Comparison of ENCODE assay signal across 28 cellular contexts in genomic region chr11:134541355-134541754, GRCh38.
DNase-seq lines count a peak whose midpoint lies in the region; ATAC-seq and TF ChIP-seq lines count a peak whose summit lies in the region.
"Had no signal": no experiment of that assay in that cellular context is flagged by ENCODE, and none has a peak within 500 bp of the region (broad histone marks: within the 10 kb centered on the region; RNA-seq: fewer than 3 reads in every experiment).

No MANE protein-coding gene starts in this region.

- H3K9me3 ChIP-seq in HCT116 (ENCODE audit: control insufficient read depth in 1 of 2, insufficient read depth in 1 of 2, low read depth in 1 of 2, low read length in 2 of 2), result no peaks in the 10 kb centered on the region
- H3K9me3 ChIP-seq in CD4-positive, alpha-beta memory T cell (ENCODE audit: control insufficient read depth in 1 of 2, low read length in 2 of 2), result no peaks in the 10 kb centered on the region
- H3K9me3 ChIP-seq: BE2C had no signal

- H3K4me3 ChIP-seq in HCT116 (replicated peaks in 1 of 2; ENCODE audit: low read depth in 1 of 2, low read length in 2 of 2), result no peak overlapping the region
- no peak overlapping the region for H3K4me3 ChIP-seq in CD4-positive, alpha-beta memory T cell (ENCODE audit: low read length in 2 of 2)
- H3K4me3 ChIP-seq: GM23248 had no signal

- H3K36me3 Mint-ChIP-seq in activated CD8-positive, alpha-beta memory T cell treated with anti-CD3 and anti-CD28 coated beads, Interleukin-2, amount 10 ng/mL, durations not matched to agents 7 days and 5 days, result no peaks in the 10 kb centered on the region
- H3K36me3 Mint-ChIP-seq in natural killer cell, result no peaks in the 10 kb centered on the region
- H3K36me3 Mint-ChIP-seq in CD4-positive, alpha-beta memory T cell, result no peaks in the 10 kb centered on the region
- H3K36me3 Mint-ChIP-seq: IgD-negative memory B cell had no signal

- H3K9me2 ChIP-seq in HCT116 (ENCODE audit: insufficient read depth), result no peaks in the 10 kb centered on the region

- peak overlapping the region; percentile 45; the same call in 1 of the 2 replicates for H3K4me2 ChIP-seq in HCT116 (ENCODE audit: low read length)
- H3K4me2 ChIP-seq: KMS-11 had no signal

- POLR2A ChIA-PET in HCT116 (lab: Charles Lee), result no interaction called here
- POLR2A ChIA-PET in CD4-positive, alpha-beta memory T cell (lab: Charles Lee; ENCODE audit: partially characterized antibody), result no interaction called here

- CTCF ChIA-PET in activated CD8-positive, alpha-beta memory T cell treated with anti-CD3 and anti-CD28 coated beads, Interleukin-2, amount 10 ng/mL, durations not matched to agents 7 days and 5 days (lab: Charles Lee), result no interaction called here
- CTCF ChIA-PET in HCT116 (lab: Charles Lee), result no interaction called here
- CTCF ChIA-PET in CD4-positive, alpha-beta memory T cell (lab: Charles Lee; ENCODE audit: partially characterized antibody), result no interaction called here

- no peak overlapping the region for H3K9ac ChIP-seq in HCT116 (ENCODE audit: low read length)
- H3K9ac ChIP-seq: GM23248, KMS-11 had no signal

- RAD21 ChIA-PET in HCT116 (lab: Charles Lee; ENCODE audit: low non-redundant PET in 1 of 2, low total read pairs in 2 of 2, uncharacterized antibody in 2 of 2, unreplicated experiment in 2 of 2), result no interaction called here

- ATAC-seq in activated CD8-positive, alpha-beta memory T cell treated with anti-CD3 and anti-CD28 coated beads, Interleukin-2, amount 10 ng/mL, durations not matched to agents 7 days and 5 days, result no peak
- ATAC-seq in HCT116, result no peak
- ATAC-seq in natural killer cell, result no peak
- no peak for ATAC-seq in sciatic nerve
- no peak for ATAC-seq in GM18511 (IDR thresholded peaks at IDR 0.05; ENCODE audit: unreplicated experiment)
- ATAC-seq: Panc1 had no signal

- no peak overlapping the region for H2AFZ ChIP-seq in HCT116 (ENCODE audit: low read depth, low read length, poor library complexity, severe bottlenecking)
- H2AFZ ChIP-seq: GM23248 had no signal

- H3K4me3 Mint-ChIP-seq in activated CD8-positive, alpha-beta memory T cell treated with anti-CD3 and anti-CD28 coated beads, Interleukin-2, amount 10 ng/mL, durations not matched to agents 7 days and 5 days, result no peak overlapping the region
- no peak overlapping the region for H3K4me3 Mint-ChIP-seq in natural killer cell
- no peak overlapping the region for H3K4me3 Mint-ChIP-seq in CD4-positive, alpha-beta memory T cell
- H3K4me3 Mint-ChIP-seq: IgD-negative memory B cell had no signal

- no TSS peak for BruUV-seq in HCT116 (replicated peaks; lab: Mats Ljungman, UMichigan)

- H3K4me1 Mint-ChIP-seq in activated CD8-positive, alpha-beta memory T cell treated with anti-CD3 and anti-CD28 coated beads, Interleukin-2, amount 10 ng/mL, durations not matched to agents 7 days and 5 days, result peaks cover 7% of the 10 kb centered on the region
- peaks cover 11 to 12% of the 10 kb centered on the region in 2 donors for H3K4me1 Mint-ChIP-seq in natural killer cell
- peaks cover 0 to 3% (median 0%) of the 10 kb centered on the region in 4 donors for H3K4me1 Mint-ChIP-seq in CD4-positive, alpha-beta memory T cell

- no peak overlapping the region for H3K27ac ChIP-seq in HCT116 (ENCODE audit: low read depth, low read length)
- no peak overlapping the region for H3K27ac ChIP-seq in CD4-positive, alpha-beta memory T cell (ENCODE audit: low read depth, low read length)
- H3K27ac ChIP-seq: GM23248, HL-60, KMS-11, RWPE1 had no signal

- no peak overlapping the region for H3K27ac Mint-ChIP-seq in activated CD8-positive, alpha-beta memory T cell treated with anti-CD3 and anti-CD28 coated beads, Interleukin-2, amount 10 ng/mL, durations not matched to agents 7 days and 5 days
- peak overlapping the region in 1 of 2 donors; percentile 6 for H3K27ac Mint-ChIP-seq in natural killer cell
- no peak overlapping the region for H3K27ac Mint-ChIP-seq in CD4-positive, alpha-beta memory T cell
- H3K27ac Mint-ChIP-seq: IgD-negative memory B cell had no signal

- H3K27me3 ChIP-seq in HCT116 (ENCODE audit: insufficient read depth, low read length), result no peaks in the 10 kb centered on the region
- H3K27me3 ChIP-seq in CD4-positive, alpha-beta memory T cell (ENCODE audit: insufficient read depth, low read length), result no peaks in the 10 kb centered on the region

- H3K9me3 Mint-ChIP-seq in activated CD8-positive, alpha-beta memory T cell treated with anti-CD3 and anti-CD28 coated beads, Interleukin-2, amount 10 ng/mL, durations not matched to agents 7 days and 5 days (ENCODE audit: low read depth), result no peaks in the 10 kb centered on the region
- H3K9me3 Mint-ChIP-seq in natural killer cell, result no peaks in the 10 kb centered on the region
- peaks cover 0 to 6% (median 0%) of the 10 kb centered on the region in 8 donors for H3K9me3 Mint-ChIP-seq in CD4-positive, alpha-beta memory T cell

- intact Hi-C loops in HCT116 (cut with micrococcal nuclease), result no loop called here
- intact Hi-C loops in natural killer cell (cut with micrococcal nuclease), result no loop called here
- intact Hi-C loops in sciatic nerve (cut with DNase I), result no loop called here
- intact Hi-C loops in CD4-positive, alpha-beta memory T cell (cut with micrococcal nuclease), result no loop called here

- H3K27me3 Mint-ChIP-seq in activated CD8-positive, alpha-beta memory T cell treated with anti-CD3 and anti-CD28 coated beads, Interleukin-2, amount 10 ng/mL, durations not matched to agents 7 days and 5 days, result peaks cover 17% of the 10 kb centered on the region
- peaks cover 18 to 36% of the 10 kb centered on the region in 2 donors for H3K27me3 Mint-ChIP-seq in natural killer cell (ENCODE audit: low read depth in 2 of 2)
- H3K27me3 Mint-ChIP-seq in CD4-positive, alpha-beta memory T cell, result peaks cover 17 to 20% of the 10 kb centered on the region in 2 donors

- H3K79me2 ChIP-seq in HCT116 (ENCODE audit: insufficient read depth, low read length), result no peaks in the 10 kb centered on the region

- H4K20me1 ChIP-seq in HCT116 (ENCODE audit: insufficient read depth), result no peaks in the 10 kb centered on the region

- no peak for TF ChIP-seq CTCF in HCT116 (IDR thresholded peaks at IDR 0.05 in 2 of 3, conservative IDR thresholded peaks at IDR 0.05 in 1 of 3; ENCODE audit: borderline replicate concordance in 1 of 3, insufficient read depth in 1 of 3, low read depth in 2 of 3, low read length in 2 of 3)
- TF ChIP-seq CTCF in natural killer cell (IDR thresholded peaks at IDR 0.05), result no peak

- TF ChIP-seq RAD21 in HCT116 (IDR thresholded peaks at IDR 0.05; ENCODE audit: low read depth), result no peak

- DNase-seq in activated CD8-positive, alpha-beta memory T cell treated with anti-CD3 and anti-CD28 coated beads, Interleukin-2, amount 10 ng/mL, durations not matched to agents 7 days and 5 days, result peak; percentile 7
- DNase-seq in activated CD8-positive, alpha-beta memory T cell treated with anti-CD3 and anti-CD28 coated beads for 24 hours, result no peak
- no peak for DNase-seq in HCT116 (ENCODE audit: low read depth, low spot score)
- DNase-seq in natural killer cell, result peak; percentile 13
- peak; percentile 14 for DNase-seq in sciatic nerve (ENCODE audit: low spot score)
- DNase-seq in NCI-H2029 (lab: John Stamatoyannopoulos, UW), result no peak
- DNase-seq in CD4-positive, alpha-beta memory T cell, result no peak
- DNase-seq: 8988T, ACHN, BE2C, DMS53, GM23248, H7, MM.1S, NCI-H1048, NCI-H1417, NCI-H1694, NCI-H2081, NCI-H2227 treated with DMSO at 0.1 percent for 48 hours, NCI-H510A, NCI-H69, SHP77 treated with DMSO at 0.1 percent for 48 hours had no signal

- no peak for TF ChIP-seq POLR2A in HCT116 (IDR thresholded peaks at IDR 0.05; ENCODE audit: borderline replicate concordance, extremely low read depth, insufficient read depth, insufficient read length)

- H3K36me3 ChIP-seq in HCT116 (ENCODE audit: control insufficient read depth in 1 of 2, insufficient read depth in 2 of 2, low read length in 2 of 2), result no peaks in the 10 kb centered on the region
- no peaks in the 10 kb centered on the region for H3K36me3 ChIP-seq in CD4-positive, alpha-beta memory T cell (ENCODE audit: insufficient read depth, low read length)
- H3K36me3 ChIP-seq: BE2C had no signal

- H3K4me1 ChIP-seq in HCT116 (ENCODE audit: control insufficient read depth in 1 of 2, insufficient read depth in 2 of 2, low read length in 2 of 2), result peaks cover 8 to 35% of the 10 kb centered on the region in 2 experiments
- H3K4me1 ChIP-seq in CD4-positive, alpha-beta memory T cell (ENCODE audit: insufficient read depth, low read length), result no peaks in the 10 kb centered on the region
- H3K4me1 ChIP-seq: BE2C had no signal

TF ChIP-seq in HCT116, 20 proteins besides CTCF, POLR2A, EP300 and RAD21:
- TF ChIP-seq ZNF274 (IDR thresholded peaks at IDR 0.05; ENCODE audit: low read depth, low read length) (no peak), TCF7L2 (IDR thresholded peaks at IDR 0.05; ENCODE audit: borderline replicate concordance, extremely low read depth, insufficient read depth, insufficient read length) (no peak), SP1 (IDR thresholded peaks at IDR 0.05; ENCODE audit: low read depth) (no peak), POLR2AphosphoS5 (IDR thresholded peaks at IDR 0.05; ENCODE audit: low read depth, low read length) (no peak), SIN3A (IDR thresholded peaks at IDR 0.05; ENCODE audit: low read depth) (no peak)

Comparison
In these comparisons a context has a peak if more than half of its experiments do, and no peak if none do; other contexts are left out.
1. DNase-seq: peak in activated CD8-positive, alpha-beta memory T cell treated with anti-CD3 and anti-CD28 coated beads, Interleukin-2, amount 10 ng/mL, durations not matched to agents 7 days and 5 days (single experiment), natural killer cell (single experiment) and sciatic nerve (single experiment); none in activated CD8-positive, alpha-beta memory T cell treated with anti-CD3 and anti-CD28 coated beads for 24 hours (single experiment), HCT116 (single experiment), NCI-H2029 (single experiment) and CD4-positive, alpha-beta memory T cell (0 of 5).